8 cellular contexts compared by ENCODE assay signal in genomic region chr19:56403764-56404704, GRCh38. TPM values are rescaled to one million over a fixed set of nuclear protein-coding genes. Genes with fewer than 3 reads are reported as not detected.
DNase-seq lines count a peak whose midpoint lies in the region; ATAC-seq and TF ChIP-seq lines count a peak whose summit lies in the region.

ZNF583 (plus strand) TSS chr19:56404332; CDS start chr19:56407115, 2,783 bp downstream.

- peaks cover 19% of the 10 kb centered on the region for H3K79me2 ChIP-seq in Karpas-422 (ENCODE audit: low read length)

- peaks cover 35% of the 10 kb centered on the region for H3K36me3 ChIP-seq in Karpas-422 (ENCODE audit: insufficient read depth, low read length)

- ATAC-seq in GM21737 (IDR thresholded peaks at IDR 0.05; ENCODE audit: unreplicated experiment): peak; percentile 80
- ATAC-seq in stimulated activated naive CD8-positive, alpha-beta T cell treated with anti-CD3 and anti-CD28 coated beads, Interleukin-15, amount 100 ng/mL, for 72 hours: peak; percentile 92

- DNase-seq in DMS79 treated with DMSO at 0.1 percent for 48 hours (lab: John Stamatoyannopoulos, UW) (peak; percentile 83), Karpas-422 (peak; percentile 97), foreskin fibroblast (peak; percentile 97 to 99), neural crest cell (ENCODE audit: low read depth, low spot score) (peak; percentile 83)
- DNase-seq in activated gamma-delta T cell treated with anti-CD3 and anti-CD28 coated beads, Interleukin-2, amount 50 U/mL, for 16 hours (ENCODE audit: low read depth): peak; percentile 83
- peak; percentile 94 for DNase-seq in stimulated activated naive CD8-positive, alpha-beta T cell treated with anti-CD3 and anti-CD28 coated beads, Interleukin-15, amount 100 ng/mL, for 72 hours

- H3K4me3 Mint-ChIP-seq in neural crest cell: peak within 1 kb of the TSS; percentile 95
- peak within 1 kb of the TSS; percentile 69 to 89 for H3K4me3 Mint-ChIP-seq in stimulated activated naive CD8-positive, alpha-beta T cell treated with anti-CD3 and anti-CD28 coated beads, Interleukin-15, amount 100 ng/mL, for 72 hours

- peaks cover 79% of the 10 kb centered on the region for H3K36me3 Mint-ChIP-seq in neural crest cell (ENCODE audit: low read depth)

- H3K27ac ChIP-seq in Karpas-422 (ENCODE audit: low read length): no peak within 1 kb of the TSS

- peak within 1 kb of the TSS; percentile 98 for H3K4me2 ChIP-seq in Karpas-422 (ENCODE audit: low read depth, low read length, poor library complexity, severe bottlenecking)

- TF ChIP-seq CTCF in foreskin fibroblast (IDR thresholded peaks at IDR 0.05; ENCODE audit: low read depth, low read length): no peak
- TF ChIP-seq CTCF in neural crest cell (conservative IDR thresholded peaks at IDR 0.05): no peak

- peak within 1 kb of the TSS; percentile 79 for H3K4me3 ChIP-seq in Karpas-422 (ENCODE audit: low read length)
- H3K4me3 ChIP-seq in foreskin fibroblast (ENCODE audit: low read depth in 1 of 2, low read length in 2 of 2): peak within 1 kb of the TSS; percentile 66 to 80

- peak within 1 kb of the TSS; percentile 82 for H3K9ac ChIP-seq in Karpas-422 (ENCODE audit: low read length)

- peak within 1 kb of the TSS; percentile 85 for H2AFZ ChIP-seq in Karpas-422 (ENCODE audit: low read length)

- H3K9me3 Mint-ChIP-seq in neural crest cell: peaks cover 49% of the 10 kb centered on the region
- H3K9me3 Mint-ChIP-seq in stimulated activated naive CD8-positive, alpha-beta T cell treated with anti-CD3 and anti-CD28 coated beads, Interleukin-15, amount 100 ng/mL, for 72 hours: peaks cover 61 to 66% of the 10 kb centered on the region in 2 donors

- peak; percentile 19; the same call in 1 of the 2 replicates for TF ChIP-seq POLR2A in Raji (IDR thresholded peaks at IDR 0.05; ENCODE audit: insufficient read depth, low read depth, low read length)

- H3K27me3 Mint-ChIP-seq in neural crest cell (ENCODE audit: low read depth): no peaks in the 10 kb centered on the region
- no peaks in the 10 kb centered on the region for H3K27me3 Mint-ChIP-seq in stimulated activated naive CD8-positive, alpha-beta T cell treated with anti-CD3 and anti-CD28 coated beads, Interleukin-15, amount 100 ng/mL, for 72 hours

- peaks cover 59% of the 10 kb centered on the region for H3K9me3 ChIP-seq in Karpas-422 (ENCODE audit: low read length)

- H3K4me1 ChIP-seq in Karpas-422 (ENCODE audit: low read length): peaks cover 18% of the 10 kb centered on the region

- H3K27me3 ChIP-seq in Karpas-422 (ENCODE audit: low read length): no peaks in the 10 kb centered on the region

- peak within 1 kb of the TSS; percentile 96 for H3K27ac Mint-ChIP-seq in neural crest cell (ENCODE audit: unreplicated experiment)
- peak within 1 kb of the TSS; percentile 97 to 98 for H3K27ac Mint-ChIP-seq in stimulated activated naive CD8-positive, alpha-beta T cell treated with anti-CD3 and anti-CD28 coated beads, Interleukin-15, amount 100 ng/mL, for 72 hours

- no peaks in the 10 kb centered on the region for H4K20me1 ChIP-seq in Karpas-422 (ENCODE audit: insufficient read depth, low read depth, low read length)

- no peaks in the 10 kb centered on the region for H3K9me2 ChIP-seq in Karpas-422 (replicated peaks; ENCODE audit: insufficient read depth, low read length)

- H3K4me1 Mint-ChIP-seq in neural crest cell: peaks cover 23% of the 10 kb centered on the region
- H3K4me1 Mint-ChIP-seq in stimulated activated naive CD8-positive, alpha-beta T cell treated with anti-CD3 and anti-CD28 coated beads, Interleukin-15, amount 100 ng/mL, for 72 hours: peaks cover 24% of the 10 kb centered on the region

RNA-seq across cellular contexts. Expression of gene ZNF583, which starts in this region (rescaled TPM):
- total RNA-seq in Karpas-422 (2014; rRNA removed; shearing (Covaris generic); ENCODE audit: low replicate concordance): 4.9 and 6.7 TPM in 2 replicates
- total RNA-seq in neural crest cell: 9.2 and 9.8 TPM in 2 replicates
